ENCODE assay signal across 9 cellular contexts in the genomic region with DNA sequence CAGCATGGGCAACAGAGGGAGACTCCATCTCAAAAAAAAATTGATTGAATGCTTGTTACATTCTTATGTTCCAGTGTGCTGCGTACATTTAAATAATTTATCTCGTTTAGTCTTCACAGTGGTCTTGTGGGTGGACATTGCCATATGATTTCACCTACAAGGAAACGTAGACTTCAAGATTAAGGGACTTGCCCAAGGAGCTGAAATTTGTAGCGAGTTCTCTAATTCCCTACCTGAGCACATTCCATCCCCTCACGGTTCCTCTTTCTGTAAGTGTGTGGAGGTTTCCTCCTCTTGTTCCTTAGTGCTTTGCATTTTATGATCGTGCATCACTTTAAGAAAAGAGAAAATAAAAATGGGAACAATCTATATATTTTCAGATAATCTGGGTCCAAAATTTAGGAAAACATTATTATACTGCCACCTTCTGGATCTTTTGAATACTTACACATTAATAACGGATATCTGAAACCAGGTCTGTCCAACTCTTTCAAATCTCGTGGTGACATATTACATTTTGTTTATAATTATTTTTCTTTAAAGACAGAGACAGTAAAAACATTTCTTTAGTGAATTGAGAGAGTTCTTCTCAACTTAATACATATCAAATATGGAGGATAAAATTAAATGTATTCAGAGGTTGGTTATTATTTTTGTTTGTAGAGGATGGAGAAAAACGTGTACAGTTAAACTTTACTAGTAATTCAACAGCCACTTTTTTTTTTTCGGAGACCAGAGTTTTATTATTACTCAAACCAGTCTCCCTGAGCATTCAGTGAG. TPM values are rescaled to one million over a fixed set of nuclear protein-coding genes. Genes with fewer than 3 reads are reported as not detected.
DNase-seq lines count a peak whose midpoint lies in the region; ATAC-seq and TF ChIP-seq lines count a peak whose summit lies in the region.
"Had no signal": no experiment of that assay in that cellular context is flagged by ENCODE, and none has a peak within 500 bp of the region (broad histone marks: within the 10 kb centered on the region; RNA-seq: fewer than 3 reads in every experiment).

No MANE protein-coding gene starts in this region.

- no peaks in the 10 kb centered on the region for H3K36me3 Mint-ChIP-seq in activated CD4-positive, alpha-beta T cell treated with anti-CD3 and anti-CD28 coated beads, Interleukin-2, amount 10 ng/mL, durations not matched to agents 7 days and 5 days (ENCODE audit: low read depth)

- H3K27me3 ChIP-seq in AG04450 (ENCODE audit: control insufficient read depth, insufficient read depth, low read length) (no peaks in the 10 kb centered on the region), adipocyte (replicated peaks; ENCODE audit: control insufficient read depth, insufficient read depth, low read length) (no peaks in the 10 kb centered on the region), upper lobe of right lung (no peaks in the 10 kb centered on the region)

- H3K9me3 Mint-ChIP-seq in activated CD4-positive, alpha-beta T cell treated with anti-CD3 and anti-CD28 coated beads, Interleukin-2, amount 10 ng/mL, durations not matched to agents 7 days and 5 days, result peaks cover 9% of the 10 kb centered on the region

- peaks cover 3% of the 10 kb centered on the region for H3K4me1 Mint-ChIP-seq in activated CD4-positive, alpha-beta T cell treated with anti-CD3 and anti-CD28 coated beads, Interleukin-2, amount 10 ng/mL, durations not matched to agents 7 days and 5 days

- DNase-seq in AG04450 (ENCODE audit: low read depth, low spot score) (no peak), NCI-H2107 (lab: John Stamatoyannopoulos, UW) (peak; percentile 2), adipocyte (ENCODE audit: low read depth) (peak; percentile 80), iPS-NIHi7 (ENCODE audit: extremely low spot score) (peak; percentile 24), upper lobe of right lung (no peak)
- no peak for DNase-seq in activated CD4-positive, alpha-beta T cell treated with anti-CD3 and anti-CD28 coated beads, Interleukin-2, amount 10 ng/mL, durations not matched to agents 7 days and 5 days

- H3K4me3 Mint-ChIP-seq in activated CD4-positive, alpha-beta T cell treated with anti-CD3 and anti-CD28 coated beads, Interleukin-2, amount 10 ng/mL, durations not matched to agents 7 days and 5 days, result no peak overlapping the region
- H3K4me3 Mint-ChIP-seq: dendritic cell treated with granulocyte-macrophage colony-stimulating factor and Interleukin-4, amounts not matched to agents 40 ng/mL and 50 ng/mL, for 4 days had no signal

- TF ChIP-seq CTCF in AG04450 (IDR thresholded peaks at IDR 0.05; ENCODE audit: low read depth, low read length), result peak; percentile 38
- TF ChIP-seq CTCF in upper lobe of right lung (IDR thresholded peaks at IDR 0.05), result peak; percentile 64

- H3K4me3 ChIP-seq in AG04450 (ENCODE audit: low read depth, low read length), result no peak overlapping the region; the same call in 1 of the 2 replicates
- no peak overlapping the region for H3K4me3 ChIP-seq in adipocyte (ENCODE audit: low read length)
- no peak overlapping the region for H3K4me3 ChIP-seq in upper lobe of right lung

- no peaks in the 10 kb centered on the region for H3K4me1 ChIP-seq in adipocyte (ENCODE audit: control insufficient read depth, insufficient read depth, low read length)
- no peaks in the 10 kb centered on the region for H3K4me1 ChIP-seq in upper lobe of right lung

- H3K9me3 ChIP-seq in AG04450 (ENCODE audit: control insufficient read depth, insufficient read depth, low read length), result no peaks in the 10 kb centered on the region; the same call in 1 of the 2 replicates
- H3K9me3 ChIP-seq in adipocyte (ENCODE audit: control insufficient read depth, low read length), result no peaks in the 10 kb centered on the region
- H3K9me3 ChIP-seq in upper lobe of right lung, result no peaks in the 10 kb centered on the region

- no peak overlapping the region for H3K9ac ChIP-seq in adipocyte (ENCODE audit: low read length)

- H3K27me3 Mint-ChIP-seq in activated CD4-positive, alpha-beta T cell treated with anti-CD3 and anti-CD28 coated beads, Interleukin-2, amount 10 ng/mL, durations not matched to agents 7 days and 5 days, result peaks cover 6% of the 10 kb centered on the region
- H3K27me3 Mint-ChIP-seq: dendritic cell treated with granulocyte-macrophage colony-stimulating factor and Interleukin-4, amounts not matched to agents 40 ng/mL and 50 ng/mL, for 4 days had no signal

- no peaks in the 10 kb centered on the region for H3K36me3 ChIP-seq in adipocyte (ENCODE audit: control insufficient read depth, insufficient read depth, low read length, severe bottlenecking)
- H3K36me3 ChIP-seq in upper lobe of right lung, result no peaks in the 10 kb centered on the region

- CTCF ChIA-PET in AG04450 (lab: Charles Lee), result interaction anchor here (0.9 to 1.5 kb wide), 7 partner anchors 13 to 1302 kb away, joined by 3 to 4 read pairs (median 3); no protein-coding TSS in a partner anchor
- CTCF ChIA-PET in activated CD4-positive, alpha-beta T cell treated with anti-CD3 and anti-CD28 coated beads, Interleukin-2, amount 10 ng/mL, durations not matched to agents 7 days and 5 days (lab: Charles Lee), result no interaction called here

- H3K27ac Mint-ChIP-seq in activated CD4-positive, alpha-beta T cell treated with anti-CD3 and anti-CD28 coated beads, Interleukin-2, amount 10 ng/mL, durations not matched to agents 7 days and 5 days, result no peak overlapping the region
- H3K27ac Mint-ChIP-seq: dendritic cell treated with granulocyte-macrophage colony-stimulating factor and Interleukin-4, amounts not matched to agents 40 ng/mL and 50 ng/mL, for 4 days had no signal

- H3K27ac ChIP-seq in AG04450 (ENCODE audit: low read depth, low read length) (no peak overlapping the region), upper lobe of right lung (no peak overlapping the region)

- intact Hi-C loops in upper lobe of right lung (cut with DNase I), result no loop called here

- POLR2A ChIA-PET in AG04450 (lab: Yijun Ruan, JAX), result no interaction called here
- POLR2A ChIA-PET in activated CD4-positive, alpha-beta T cell treated with anti-CD3 and anti-CD28 coated beads, Interleukin-2, amount 10 ng/mL, durations not matched to agents 7 days and 5 days (lab: Charles Lee), result no interaction called here

- ATAC-seq in GM18868 (IDR thresholded peaks at IDR 0.05; ENCODE audit: unreplicated experiment) (peak; percentile 70), upper lobe of right lung (no peak), GM21381 (IDR thresholded peaks at IDR 0.05; ENCODE audit: unreplicated experiment) (no peak)

RNA-seq across cellular contexts. Expression of a gene that starts 29.9 kb away (rescaled TPM):
- polyA plus RNA-seq in AG04450 (2011; rRNA removed), result 14.4 and 17.1 TPM in 2 replicates
- polyA minus RNA-seq in AG04450 (2011; rRNA and poly(A)+ RNA removed), result 3.4 and 3.9 TPM in 2 replicates
- 302 TPM for total RNA-seq in upper lobe of right lung
- not detected for total RNA-seq in activated CD4-positive, alpha-beta T cell treated with anti-CD3 and anti-CD28 coated beads, Interleukin-2, amount 10 ng/mL, durations not matched to agents 7 days and 5 days

RNA-seq across cellular contexts. Expression of a gene that starts 38.2 kb away (rescaled TPM):
- polyA plus RNA-seq in AG04450 (2011; rRNA removed), result 3.2 and 4.2 TPM in 2 replicates
- polyA minus RNA-seq in AG04450 (2011; rRNA and poly(A)+ RNA removed), result 4.0 and 5.0 TPM in 2 replicates
- total RNA-seq in upper lobe of right lung, result 24.1 TPM
- total RNA-seq in activated CD4-positive, alpha-beta T cell treated with anti-CD3 and anti-CD28 coated beads, Interleukin-2, amount 10 ng/mL, durations not matched to agents 7 days and 5 days, result 1 to 10 TPM; 5.0 to 5.2 TPM

RNA-seq across cellular contexts. Expression of a gene that starts 44.3 kb away (rescaled TPM):
- 4,632 and 5,076 TPM in 2 replicates for polyA plus RNA-seq in AG04450 (2011; rRNA removed)
- polyA minus RNA-seq in AG04450 (2011; rRNA and poly(A)+ RNA removed), result 759 and 826 TPM in 2 replicates
- 942 TPM for total RNA-seq in upper lobe of right lung
- total RNA-seq in activated CD4-positive, alpha-beta T cell treated with anti-CD3 and anti-CD28 coated beads, Interleukin-2, amount 10 ng/mL, durations not matched to agents 7 days and 5 days, result 1,000 to 10,000 TPM; 1,565 to 1,761 TPM

Comparison
In these comparisons a context has a peak if more than half of its experiments do, and no peak if none do; other contexts are left out.
1. DNase-seq: peak in NCI-H2107 (single experiment), adipocyte (single experiment) and iPS-NIHi7 (single experiment); none in AG04450 (single experiment), upper lobe of right lung (single experiment) and activated CD4-positive, alpha-beta T cell treated with anti-CD3 and anti-CD28 coated beads, Interleukin-2, amount 10 ng/mL, durations not matched to agents 7 days and 5 days (single experiment).
2. RNA of a gene that starts 29.9 kb away (total RNA-seq): 302 TPM in upper lobe of right lung (single experiment); not detected in activated CD4-positive, alpha-beta T cell treated with anti-CD3 and anti-CD28 coated beads, Interleukin-2, amount 10 ng/mL, durations not matched to agents 7 days and 5 days; every median in the first group is over 100 times any median in the second.